ENCODE assay signal across 1 cellular context in genomic region chr3:117671707-117672318, GRCh38.
A peak's percentile ranks its signal among the peaks of the same experiment; 100 is the strongest.
TF ChIP-seq lines count a peak whose summit lies in the region.

No MANE protein-coding gene starts in this region.

TF ChIP-seq in SK-N-SH, 30 proteins besides CTCF, POLR2A, EP300 and RAD21 (continued from another document):
- peak; percentile 71 for TF ChIP-seq GATA2 (CRISPR knock-in tag; IDR thresholded peaks at IDR 0.05)
- peak; percentile 58 for TF ChIP-seq CHD2 (IDR thresholded peaks at IDR 0.05; ENCODE audit: low read length, partially characterized antibody)
- peak; percentile 39; the same call in 1 of the 2 replicates for TF ChIP-seq POLR2AphosphoS5 (IDR thresholded peaks at IDR 0.05; ENCODE audit: low read depth, low read length)
- peak; percentile 78; the same call in 1 of the 2 replicates for TF ChIP-seq MXI1 (IDR thresholded peaks at IDR 0.05; ENCODE audit: low read depth, low read length)
- 0 out of 2 replicates have a peak, but pooled peaks have one; percentile 5 for TF ChIP-seq SMC3 (IDR thresholded peaks at IDR 0.05; ENCODE audit: low read depth, low read length)
- TF ChIP-seq USF2 (IDR thresholded peaks at IDR 0.05; ENCODE audit: borderline replicate concordance, low read depth, low read length): no peak
TF ChIP-seq in SK-N-SH: peak in this region for 9.
